32 cellular contexts compared by ENCODE assay signal in the genomic region with DNA sequence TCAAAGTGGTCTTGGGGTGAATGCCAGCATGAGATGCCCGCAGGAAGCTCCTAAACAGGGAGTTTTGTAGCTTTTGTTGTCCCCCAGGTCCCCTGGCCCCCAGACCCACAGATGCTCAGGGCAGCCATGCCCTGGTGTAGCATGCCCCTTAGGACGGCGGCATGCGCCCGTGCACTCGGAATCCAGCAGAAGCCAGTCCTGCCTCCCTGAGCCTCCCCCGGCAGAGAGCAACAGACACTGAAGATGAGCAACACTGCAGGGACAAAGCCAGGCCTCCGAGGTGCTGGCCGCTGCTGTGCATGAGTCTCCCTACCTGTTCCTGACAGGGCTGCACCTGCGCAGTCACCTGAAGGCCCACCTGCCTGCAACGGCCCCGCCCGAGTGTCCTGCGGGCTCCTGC.
"Had no signal": no experiment of that assay in that cellular context is flagged by ENCODE, and none has a peak within 500 bp of the region (broad histone marks: within the 10 kb centered on the region; RNA-seq: fewer than 3 reads in every experiment).

No MANE protein-coding gene starts in this region.

- H3K4me1 Mint-ChIP-seq: activated B cell treated with CpG ODN at 0.5 μM for 24 hours; activated CD4-positive, alpha-beta memory T cell treated with anti-CD3 and anti-CD28 coated beads, Interleukin-2, amount 10 ng/mL, durations not matched to agents 7 days and 5 days; activated CD8-positive, alpha-beta memory T cell treated with anti-CD3 and anti-CD28 coated beads, Interleukin-2, amount 10 ng/mL, durations not matched to agents 7 days and 5 days had no signal

- H3K27me3 Mint-ChIP-seq: activated B cell treated with CpG ODN at 0.5 μM for 24 hours; activated CD4-positive, alpha-beta memory T cell treated with anti-CD3 and anti-CD28 coated beads, Interleukin-2, amount 10 ng/mL, durations not matched to agents 7 days and 5 days; activated CD4-positive, alpha-beta T cell treated with anti-CD3 and anti-CD28 coated beads for 36 hours; activated CD4-positive, alpha-beta T cell treated with anti-CD3 and anti-CD28 coated beads, Interleukin-2, amount 10 ng/mL, durations not matched to agents 7 days and 5 days; activated CD8-positive, alpha-beta memory T cell treated with anti-CD3 and anti-CD28 coated beads, Interleukin-2, amount 10 ng/mL, durations not matched to agents 7 days and 5 days; activated naive CD4-positive, alpha-beta T cell treated with anti-CD3 and anti-CD28 coated beads, Interleukin-2, amount 50 U/mL, for 24 hours; activated naive CD8-positive, alpha-beta T cell; activated T-cell treated with anti-CD3 and anti-CD28 coated beads, Interleukin-2, amount 50 U/mL, for 24 hours had no signal

- H3K27ac Mint-ChIP-seq: activated B cell treated with CpG ODN at 0.5 μM for 24 hours; activated CD4-positive, alpha-beta memory T cell treated with anti-CD3 and anti-CD28 coated beads, Interleukin-2, amount 10 ng/mL, durations not matched to agents 7 days and 5 days; activated CD4-positive, alpha-beta T cell treated with anti-CD3 and anti-CD28 coated beads for 36 hours; activated CD4-positive, alpha-beta T cell treated with anti-CD3 and anti-CD28 coated beads, Interleukin-2, amount 10 ng/mL, durations not matched to agents 7 days and 5 days; activated CD8-positive, alpha-beta memory T cell treated with anti-CD3 and anti-CD28 coated beads, Interleukin-2, amount 10 ng/mL, durations not matched to agents 7 days and 5 days; activated CD8-positive, alpha-beta T cell treated with anti-CD3 and anti-CD28 coated beads, Interleukin-2, amount 10 ng/mL, durations not matched to agents 7 days and 5 days; activated naive CD4-positive, alpha-beta T cell treated with anti-CD3 and anti-CD28 coated beads, Interleukin-2, amount 10 ng/mL, durations not matched to agents 7 days and 5 days; activated naive CD4-positive, alpha-beta T cell treated with anti-CD3 and anti-CD28 coated beads, Interleukin-2, amount 50 U/mL, for 24 hours; activated naive CD8-positive, alpha-beta T cell; activated T-cell treated with anti-CD3 and anti-CD28 coated beads, Interleukin-2, amount 50 U/mL, for 24 hours; activated T-helper 2 cell treated with anti-CD3 and anti-CD28 coated beads, Interferon-gamma antibody, Interleukin-2, Interleukin-4, amounts not matched to agents 10 μg/mL and 5 μg/mL and 100 μg/mL, durations not matched to agents 14 hours and 24 hours and 36 hours; T-helper 1 cell treated with Interleukin-12 subunit alpha and Interleukin-12 subunit beta and Interleukin-4 antibody, amounts not matched to agents 30 μg/mL and 1 μg/mL, for 36 hours; T-helper 2 cell treated with Interferon-gamma antibody and Interleukin-4, amounts not matched to agents 5 μg/mL and 100 μg/mL, for 36 hours had no signal

- H3K36me3 ChIP-seq: adrenal gland, brain microvascular endothelial cell, breast epithelium had no signal

- H3K36me3 Mint-ChIP-seq: activated CD8-positive, alpha-beta memory T cell treated with anti-CD3 and anti-CD28 coated beads, Interleukin-2, amount 10 ng/mL, durations not matched to agents 7 days and 5 days; activated naive CD4-positive, alpha-beta T cell treated with anti-CD3 and anti-CD28 coated beads, Interleukin-2, amount 10 ng/mL, durations not matched to agents 7 days and 5 days; activated naive CD4-positive, alpha-beta T cell treated with anti-CD3 and anti-CD28 coated beads, Interleukin-2, amount 50 U/mL, for 24 hours; activated naive CD8-positive, alpha-beta T cell had no signal

- H3K4me3 Mint-ChIP-seq: activated B cell treated with CpG ODN at 0.5 μM for 24 hours; activated CD4-positive, alpha-beta memory T cell treated with anti-CD3 and anti-CD28 coated beads, Interleukin-2, amount 10 ng/mL, durations not matched to agents 7 days and 5 days; activated CD4-positive, alpha-beta T cell treated with anti-CD3 and anti-CD28 coated beads for 36 hours; activated CD4-positive, alpha-beta T cell treated with anti-CD3 and anti-CD28 coated beads, Interleukin-2, amount 10 ng/mL, durations not matched to agents 7 days and 5 days; activated CD8-positive, alpha-beta memory T cell treated with anti-CD3 and anti-CD28 coated beads, Interleukin-2, amount 10 ng/mL, durations not matched to agents 7 days and 5 days; activated CD8-positive, alpha-beta T cell treated with anti-CD3 and anti-CD28 coated beads, Interleukin-2, amount 10 ng/mL, durations not matched to agents 7 days and 5 days; activated naive CD4-positive, alpha-beta T cell treated with anti-CD3 and anti-CD28 coated beads, Interleukin-2, amount 10 ng/mL, durations not matched to agents 7 days and 5 days; activated naive CD8-positive, alpha-beta T cell; activated T-cell treated with anti-CD3 and anti-CD28 coated beads, Interleukin-2, amount 50 U/mL, for 24 hours; T-helper 1 cell treated with Interleukin-12 subunit alpha and Interleukin-12 subunit beta and Interleukin-4 antibody, amounts not matched to agents 30 μg/mL and 1 μg/mL, for 36 hours; T-helper 2 cell treated with Interferon-gamma antibody and Interleukin-4, amounts not matched to agents 5 μg/mL and 100 μg/mL, for 36 hours had no signal

- H3K4me1 ChIP-seq: adrenal gland had no signal

- H3K27me3 ChIP-seq: adrenal gland, body of pancreas, brain microvascular endothelial cell, breast epithelium had no signal

- H3K27ac ChIP-seq: adrenal gland, body of pancreas, brain microvascular endothelial cell, breast epithelium, VCaP had no signal

- DNase-seq: activated B cell treated with CpG ODN at 0.5 μM for 24 hours; activated CD4-positive, alpha-beta memory T cell treated with anti-CD3 and anti-CD28 coated beads, Interleukin-2, amount 10 ng/mL, durations not matched to agents 7 days and 5 days; activated CD4-positive, alpha-beta T cell treated with anti-CD3 and anti-CD28 coated beads for 36 hours; activated CD4-positive, alpha-beta T cell treated with anti-CD3 and anti-CD28 coated beads for 48 hours; activated CD4-positive, alpha-beta T cell treated with anti-CD3 and anti-CD28 coated beads, Interleukin-2, amount 10 ng/mL, durations not matched to agents 7 days and 5 days; activated CD4-positive, alpha-beta T cell treated with anti-CD3 and anti-CD28 coated beads, Interleukin-2, amount 50 U/mL, for 48 hours; activated CD4-positive, CD25-positive, alpha-beta regulatory T cell treated with anti-CD3 and anti-CD28 coated beads, Interleukin-2, amount 50 U/mL, for 72 hours; activated CD8-positive, alpha-beta memory T cell treated with anti-CD3 and anti-CD28 coated beads for 24 hours; activated CD8-positive, alpha-beta memory T cell treated with anti-CD3 and anti-CD28 coated beads, Interleukin-2, amount 10 ng/mL, durations not matched to agents 7 days and 5 days; activated CD8-positive, alpha-beta memory T cell treated with anti-CD3 and anti-CD28 coated beads, Interleukin-2, amount 50 U/mL, for 48 hours; activated CD8-positive, alpha-beta T cell treated with anti-CD3 and anti-CD28 coated beads, Interleukin-2, amount 10 ng/mL, durations not matched to agents 7 days and 5 days; activated effector memory CD4-positive, alpha-beta T cell treated with Interleukin-2 at 50 U/mL for 16 hours; activated gamma-delta T cell; activated naive CD4-positive, alpha-beta T cell treated with anti-CD3 and anti-CD28 coated beads, Interleukin-2, amount 10 ng/mL, durations not matched to agents 7 days and 5 days; activated naive CD4-positive, alpha-beta T cell treated with Interleukin-2 at 50 U/mL for 16 hours; activated T-cell treated with anti-CD3 and anti-CD28 coated beads, Interleukin-2, amount 50 U/mL, for 24 hours; adrenal gland; amniotic stem cell; aorta; body of pancreas; brain microvascular endothelial cell; central memory CD4-positive, alpha-beta T cell; T-helper 1 cell; T-helper 2 cell; T-helper 9 cell had no signal

- H3K9me3 ChIP-seq: adrenal gland, body of pancreas, breast epithelium had no signal

- H3K4me3 ChIP-seq: adrenal gland, body of pancreas, breast epithelium had no signal

- H3K9me3 Mint-ChIP-seq: activated B cell treated with CpG ODN at 0.5 μM for 24 hours; activated CD4-positive, alpha-beta memory T cell treated with anti-CD3 and anti-CD28 coated beads, Interleukin-2, amount 10 ng/mL, durations not matched to agents 7 days and 5 days; activated CD4-positive, alpha-beta T cell treated with anti-CD3 and anti-CD28 coated beads, Interleukin-2, amount 10 ng/mL, durations not matched to agents 7 days and 5 days; activated naive CD4-positive, alpha-beta T cell treated with anti-CD3 and anti-CD28 coated beads, Interleukin-2, amount 10 ng/mL, durations not matched to agents 7 days and 5 days; activated naive CD4-positive, alpha-beta T cell treated with anti-CD3 and anti-CD28 coated beads, Interleukin-2, amount 50 U/mL, for 24 hours; activated T-cell treated with anti-CD3 and anti-CD28 coated beads, Interleukin-2, amount 50 U/mL, for 24 hours; activated T-helper 2 cell treated with anti-CD3 and anti-CD28 coated beads, Interferon-gamma antibody, Interleukin-2, Interleukin-4, amounts not matched to agents 10 μg/mL and 5 μg/mL and 100 μg/mL, durations not matched to agents 14 hours and 24 hours and 36 hours; T-helper 1 cell treated with Interleukin-12 subunit alpha and Interleukin-12 subunit beta and Interleukin-4 antibody, amounts not matched to agents 30 μg/mL and 1 μg/mL, for 36 hours; T-helper 2 cell treated with Interferon-gamma antibody and Interleukin-4, amounts not matched to agents 5 μg/mL and 100 μg/mL, for 36 hours had no signal
